Comparison of ENCODE assay signal across 8 cellular contexts in the genomic region with DNA sequence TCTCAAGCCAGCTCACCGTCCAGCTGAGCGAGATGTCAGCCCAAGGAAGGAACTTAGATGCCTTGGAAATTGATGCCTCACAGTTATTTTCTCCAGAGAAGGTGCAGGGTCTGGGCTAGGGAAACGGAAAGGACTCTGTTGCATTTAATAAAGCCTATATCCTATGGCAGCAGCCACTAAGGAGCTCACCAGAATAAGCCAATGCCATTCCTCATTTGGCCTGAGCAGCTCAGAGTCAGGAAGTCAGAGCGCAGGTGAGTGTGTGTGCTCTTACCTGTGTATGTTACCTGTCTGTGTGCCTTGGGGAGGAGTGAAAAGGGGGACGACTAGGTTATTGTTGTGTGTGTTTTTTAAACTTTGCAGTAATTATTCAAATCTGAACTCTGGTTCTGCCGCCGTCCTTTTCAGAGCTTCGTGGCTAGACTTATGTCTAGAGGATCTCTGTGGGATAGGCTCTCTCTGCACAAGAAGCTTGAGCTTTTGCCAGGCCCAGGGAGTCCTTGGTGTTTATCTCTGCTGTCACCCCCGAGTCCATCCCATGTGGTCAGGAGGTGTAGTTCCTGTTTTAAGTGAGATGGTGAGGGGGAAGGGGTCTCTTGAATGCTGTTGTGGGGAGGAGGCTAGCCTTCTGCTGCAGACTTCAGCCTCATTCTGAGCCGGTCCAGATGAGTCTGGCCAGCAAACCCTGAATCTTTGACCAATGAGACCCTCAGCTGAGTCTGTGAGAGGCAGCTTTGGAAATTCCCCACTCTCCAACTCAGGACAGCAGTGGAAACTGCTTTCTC. TPM values are rescaled to one million over a fixed set of nuclear protein-coding genes. Genes with fewer than 3 reads are reported as not detected.
DNase-seq lines count a peak whose midpoint lies in the region; FAIRE-seq and TF ChIP-seq lines count a peak whose summit lies in the region.

No MANE protein-coding gene starts in this region.

- no peak for TF ChIP-seq EP300 in ovary (IDR thresholded peaks at IDR 0.05)

- no peaks in the 10 kb centered on the region for H3K9me3 ChIP-seq in ovary
- no peaks in the 10 kb centered on the region for H3K9me3 ChIP-seq in kidney (ENCODE audit: control insufficient read depth in 1 of 2, low read length in 2 of 2)

- H3K4me1 Mint-ChIP-seq in brain, result peaks cover 65% of the 10 kb centered on the region

- intact Hi-C loops in ovary (cut with DNase I), result loop anchor here in 1 of 4 donors (5.0 kb wide), 1 partner anchor 32 kb away; no protein-coding TSS in a partner anchor
- intact Hi-C loops in kidney (cut with DNase I), result no loop called here

- no peaks in the 10 kb centered on the region for H3K9me3 Mint-ChIP-seq in brain

- TF ChIP-seq POLR2A in NB4 (IDR thresholded peaks at IDR 0.05; ENCODE audit: extremely low read depth, insufficient read length), result no peak
- TF ChIP-seq POLR2A in ovary (IDR thresholded peaks at IDR 0.05), result no peak

- H3K4me3 ChIP-seq in NB4 (ENCODE audit: low read depth, low read length) (no peak overlapping the region), ovary (peak overlapping the region; percentile 61), kidney (ENCODE audit: low read length in 2 of 2) (peak overlapping the region in 1 of 2 donors; percentile 39)

- no peak for TF ChIP-seq CTCF in NB4 (IDR thresholded peaks at IDR 0.05; ENCODE audit: low read depth, low read length)
- no peak for TF ChIP-seq CTCF in brain (conservative IDR thresholded peaks at IDR 0.05)
- no peak for TF ChIP-seq CTCF in ovary (IDR thresholded peaks at IDR 0.05)
- no peak for TF ChIP-seq CTCF in kidney (IDR thresholded peaks at IDR 0.05; ENCODE audit: borderline replicate concordance, extremely low read depth, insufficient read depth)

- no peaks in the 10 kb centered on the region for H3K36me3 Mint-ChIP-seq in brain

- H3K27ac ChIP-seq in ovary (no peak overlapping the region), kidney (ENCODE audit: low read depth in 2 of 2, low read length in 2 of 2) (no peak overlapping the region)

- H3K4me1 ChIP-seq in ovary (ENCODE audit: insufficient read depth) (peaks cover 15% of the 10 kb centered on the region), kidney (ENCODE audit: control insufficient read depth in 1 of 2, insufficient read depth in 1 of 2, low read depth in 1 of 2, low read length in 2 of 2) (peaks cover 15 to 16% of the 10 kb centered on the region in 2 donors)

- no peak for FAIRE-seq in kidney (lab: Jason Lieb, UNC)

- POLR2A ChIA-PET in HEK293T (lab: Yijun Ruan, JAX), result interaction anchor here (1.0 to 3.4 kb wide), 7 partner anchors 9 to 91 kb away, joined by 3 to 16 read pairs (median 8); partner anchors contain the start of gene DSTYK

- whole genome bisulfite sequencing in ovary, 3 donors, result 41 to 48% (median 47%) methylated on average over 10 of the region's 10 CpGs

- H3K27ac Mint-ChIP-seq in brain, result peak overlapping the region in 4 of 5 experiments; percentile 73 to 89 (median 84)

- H3K27me3 ChIP-seq in ovary, result no peaks in the 10 kb centered on the region

- CTCF ChIA-PET in HEK293T (lab: Yijun Ruan, JAX), result interaction anchor here (0.6 to 3.1 kb wide), 14 partner anchors 21 to 174 kb away, joined by 3 to 34 read pairs (median 4); no protein-coding TSS in a partner anchor

- peaks cover 3% of the 10 kb centered on the region for H3K27me3 Mint-ChIP-seq in brain

- no peaks in the 10 kb centered on the region for H3K36me3 ChIP-seq in ovary
- H3K36me3 ChIP-seq in kidney (ENCODE audit: control insufficient read depth in 1 of 2, insufficient read depth in 2 of 2, low read length in 2 of 2), result no peaks in the 10 kb centered on the region

- H3K4me3 Mint-ChIP-seq in brain, result peak overlapping the region; percentile 89 to 99 (median 94)

- DNase-seq in COLO668 (lab: John Stamatoyannopoulos, UW; ENCODE audit: unreplicated experiment), result peak; percentile 48
- DNase-seq in NB4 (ENCODE audit: low read depth), result peak; percentile 69
- DNase-seq in ovary, result no peak
- no peak for DNase-seq in HEK293T (ENCODE audit: extremely low spot score)
- no peak for DNase-seq in kidney
- no peak for DNase-seq in stimulated activated CD4-positive, alpha-beta T cell treated with anti-CD3 and anti-CD28 coated beads, Interleukin-2, amount 100 ng/mL, for 24 hours
- no peak for DNase-seq in SW 1271 (lab: John Stamatoyannopoulos, UW)

- H3K9ac ChIP-seq in kidney (ENCODE audit: low read length in 2 of 2), result peak overlapping the region in 1 of 2 donors; percentile 41

TF ChIP-seq in HEK293T, 16 proteins besides CTCF, POLR2A, EP300 and RAD21:
- no peak for TF ChIP-seq SP1 (IDR thresholded peaks at IDR 0.05)
- TF ChIP-seq ARNT (IDR thresholded peaks at IDR 0.05), result no peak
- TF ChIP-seq TARDBP (IDR thresholded peaks at IDR 0.05), result no peak
- no peak for TF ChIP-seq LEF1 (IDR thresholded peaks at IDR 0.05; ENCODE audit: borderline replicate concordance)
- TF ChIP-seq NFRKB (IDR thresholded peaks at IDR 0.05), result no peak
- TF ChIP-seq SUZ12 (IDR thresholded peaks at IDR 0.05), result no peak
- TF ChIP-seq CTBP1 (IDR thresholded peaks at IDR 0.05; ENCODE audit: borderline replicate concordance), result no peak
- no peak for TF ChIP-seq FOXM1 (IDR thresholded peaks at IDR 0.05; ENCODE audit: borderline replicate concordance)
- no peak for TF ChIP-seq FOXA1 (IDR thresholded peaks at IDR 0.05)
- TF ChIP-seq, protein P1, sequence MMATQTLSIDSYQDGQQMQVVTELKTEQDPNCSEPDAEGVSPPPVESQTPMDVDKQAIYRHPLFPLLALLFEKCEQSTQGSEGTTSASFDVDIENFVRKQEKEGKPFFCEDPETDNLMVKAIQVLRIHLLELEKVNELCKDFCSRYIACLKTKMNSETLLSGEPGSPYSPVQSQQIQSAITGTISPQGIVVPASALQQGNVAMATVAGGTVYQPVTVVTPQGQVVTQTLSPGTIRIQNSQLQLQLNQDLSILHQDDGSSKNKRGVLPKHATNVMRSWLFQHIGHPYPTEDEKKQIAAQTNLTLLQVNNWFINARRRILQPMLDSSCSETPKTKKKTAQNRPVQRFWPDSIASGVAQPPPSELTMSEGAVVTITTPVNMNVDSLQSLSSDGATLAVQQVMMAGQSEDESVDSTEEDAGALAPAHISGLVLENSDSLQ (IDR thresholded peaks at IDR 0.05), result no peak

RNA-seq across cellular contexts. Expression of gene TMCC2, which starts 2.4 kb away (rescaled TPM):
- 106 TPM for polyA plus RNA-seq in brain (ENCODE audit: insufficient read depth, low read depth, low replicate concordance)
- total RNA-seq in ovary, result 10 to 100 TPM in 1 of 7 donors, 1 to 10 TPM in 6; 2.6 to 10.1 (median 7.8) TPM
- 10 to 100 TPM in 1 of 2 donors, 1 to 10 TPM in 1; 2.3 to 11.0 TPM for polyA plus RNA-seq in ovary
- 1.3 TPM for total RNA-seq in kidney
- polyA plus RNA-seq in kidney (ENCODE audit: insufficient read depth, low read depth, low replicate concordance), result 3.5 TPM

RNA-seq across cellular contexts. Expression of gene DSTYK, which starts 18.6 kb away (rescaled TPM):
- 9.4 TPM for polyA plus RNA-seq in brain (ENCODE audit: insufficient read depth, low read depth, low replicate concordance)
- 10 to 100 TPM in 6 of 7 donors, 1 to 10 TPM in 1; 8.8 to 20.0 (median 18.0) TPM for total RNA-seq in ovary
- polyA plus RNA-seq in ovary, result 10 to 100 TPM; 10.7 to 18.8 TPM
- total RNA-seq in kidney, result 17.8 TPM
- 5.6 TPM for polyA plus RNA-seq in kidney (ENCODE audit: insufficient read depth, low read depth, low replicate concordance)

Comparison
In these comparisons a context has a peak if more than half of its experiments do, and no peak if none do; other contexts are left out.
1. DNase-seq: peak in COLO668 (single experiment) and NB4 (single experiment); none in ovary (0 of 5), HEK293T (single experiment), kidney (single experiment), stimulated activated CD4-positive, alpha-beta T cell treated with anti-CD3 and anti-CD28 coated beads, Interleukin-2, amount 100 ng/mL, for 24 hours (0 of 2) and SW 1271 (0 of 2).